In the genomic region with DNA sequence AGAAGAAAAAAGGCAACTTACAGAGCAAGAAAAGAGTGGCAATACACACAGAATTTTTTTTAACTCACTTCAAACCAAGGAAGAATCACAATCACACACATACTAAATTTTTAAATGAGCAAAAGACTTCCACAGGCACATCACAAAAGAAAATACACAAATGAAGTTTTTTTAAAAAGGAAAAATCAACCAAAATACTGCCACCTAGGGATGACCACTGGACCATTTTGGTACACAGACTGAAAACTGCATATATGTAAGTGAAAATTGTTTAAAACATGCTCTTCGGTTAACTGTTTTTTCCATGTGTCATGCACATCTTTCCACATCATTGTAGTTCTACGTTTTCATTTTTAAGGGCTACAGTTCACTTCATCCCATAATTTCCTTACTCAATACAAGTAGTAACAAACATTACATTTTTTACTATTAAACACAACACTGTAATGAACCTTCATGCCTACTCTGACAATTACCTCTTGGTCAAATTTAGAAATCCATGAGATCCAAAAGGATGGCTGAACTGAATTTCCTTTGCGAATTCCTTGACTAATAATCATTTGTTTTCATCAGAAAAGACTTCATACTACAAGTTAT, we compare ENCODE assay signal across 9 cellular contexts.
DNase-seq lines count a peak whose midpoint lies in the region; ATAC-seq, FAIRE-seq and TF ChIP-seq lines count a peak whose summit lies in the region.
"Had no signal": no experiment of that assay in that cellular context is flagged by ENCODE, and none has a peak within 500 bp of the region (broad histone marks: within the 10 kb centered on the region; RNA-seq: fewer than 3 reads in every experiment).

No MANE protein-coding gene starts in this region.

- no peaks in the 10 kb centered on the region for H3K36me3 ChIP-seq in Panc1 (ENCODE audit: control insufficient read depth, insufficient read depth, low read length)
- H3K36me3 ChIP-seq in ovary, result no peaks in the 10 kb centered on the region

- H3K9me3 ChIP-seq in A549, result peaks cover 8% of the 10 kb centered on the region; the same call in 1 of the 3 replicates
- H3K9me3 ChIP-seq in Panc1 (ENCODE audit: control insufficient read depth, insufficient read depth, low read depth, low read length), result no peaks in the 10 kb centered on the region; the same call in 1 of the 2 replicates
- no peaks in the 10 kb centered on the region for H3K9me3 ChIP-seq in ovary

- H3K4me3 ChIP-seq in A549, result no peak overlapping the region
- no peak overlapping the region for H3K4me3 ChIP-seq in Panc1 (ENCODE audit: low read depth in 2 of 2, low read length in 2 of 2)
- no peak overlapping the region for H3K4me3 ChIP-seq in fibroblast of mammary gland (ENCODE audit: control insufficient read depth, low read depth, low read length)
- no peak overlapping the region for H3K4me3 ChIP-seq in ovary
- H3K4me3 ChIP-seq: BLaER1 had no signal

- TF ChIP-seq POLR2A in A549 (IDR thresholded peaks at IDR 0.05; ENCODE audit: low read length), result no peak
- TF ChIP-seq POLR2A in ovary (IDR thresholded peaks at IDR 0.05), result no peak

- FAIRE-seq in A549 (lab: Jason Lieb, UNC), result peak; percentile 23

- ATAC-seq in A549 (no peak), Panc1 (no peak), GM21576 (IDR thresholded peaks at IDR 0.05; ENCODE audit: unreplicated experiment) (no peak)

- no peaks in the 10 kb centered on the region for H3K4me1 ChIP-seq in A549
- peaks cover 12% of the 10 kb centered on the region; the same call in 1 of the 2 replicates for H3K4me1 ChIP-seq in Panc1 (ENCODE audit: control insufficient read depth, insufficient read depth, low read length)
- no peaks in the 10 kb centered on the region for H3K4me1 ChIP-seq in ovary (ENCODE audit: insufficient read depth)
- H3K4me1 ChIP-seq: BLaER1 had no signal

- no TSS peak for BruUV-seq in Panc1 (replicated peaks; lab: Mats Ljungman, UMichigan)

- peak; percentile 63 for TF ChIP-seq CTCF in A549 (IDR thresholded peaks at IDR 0.05)
- peak; percentile 31; the same call in 1 of the 2 replicates for TF ChIP-seq CTCF in GM12874 (IDR thresholded peaks at IDR 0.05; ENCODE audit: insufficient read depth, low read depth, low read length)
- peak; percentile 61; the same call in 1 of the 2 replicates for TF ChIP-seq CTCF in Panc1 (IDR thresholded peaks at IDR 0.05)
- TF ChIP-seq CTCF in fibroblast of mammary gland (conservative IDR thresholded peaks at IDR 0.05; ENCODE audit: control insufficient read depth, insufficient read depth, low read depth, low read length), result peak; percentile 56
- TF ChIP-seq CTCF in ovary (IDR thresholded peaks at IDR 0.05), result no peak

- TF ChIP-seq EP300 in A549 (IDR thresholded peaks at IDR 0.05), result no peak
- TF ChIP-seq EP300 in ovary (IDR thresholded peaks at IDR 0.05), result no peak

- no peak overlapping the region for H3K4me2 ChIP-seq in A549
- H3K4me2 ChIP-seq: BLaER1 had no signal

- WGBS in A549 (ENCODE audit: missing lambda C conversion rate), result 61% methylated on average over 3 of the region's 3 CpGs
- 93 to 97% (median 95%) methylated on average over 3 of the region's 3 CpGs for WGBS in ovary, 3 donors

- TF ChIP-seq RAD21 in A549 (conservative IDR thresholded peaks at IDR 0.05 in 1 of 2, IDR thresholded peaks at IDR 0.05 in 1 of 2), result no peak

- H3K27ac ChIP-seq in A549 (no peak overlapping the region), Panc1 (ENCODE audit: low read length) (no peak overlapping the region; the same call in 1 of the 2 replicates), ovary (no peak overlapping the region)
- H3K27ac ChIP-seq: BLaER1 had no signal

- CTCF ChIA-PET in A549 (lab: Yijun Ruan, JAX), result no interaction called here
- CTCF ChIA-PET in Panc1 (lab: Charles Lee), result no interaction called here

- POLR2A ChIA-PET in A549 (lab: Yijun Ruan, JAX), result no interaction called here
- POLR2A ChIA-PET in Panc1 (lab: Charles Lee), result no interaction called here

- DNase-seq in A549 (ENCODE audit: low read depth in 1 of 2, low spot score in 1 of 2) (no peak), Panc1 (ENCODE audit: low read depth, low spot score) (no peak), fibroblast of mammary gland (ENCODE audit: low read depth) (peak; percentile 22), NCI-H1092 treated with DMSO at 0.1 percent for 48 hours (lab: John Stamatoyannopoulos, UW) (no peak), ovary (no peak), KG1 (lab: John Stamatoyannopoulos, UW) (no peak)

- in situ Hi-C loops in Panc1 (cut with HindIII; ENCODE audit: low pct_unique_long_range_greater_than_20kb, low sequenced_read_pairs), result loop anchor here (10.0 kb wide), 1 partner anchor 57 kb away; no protein-coding TSS in a partner anchor

- H3K27me3 ChIP-seq in Panc1 (ENCODE audit: control insufficient read depth, insufficient read depth, low read length) (no peaks in the 10 kb centered on the region), ovary (no peaks in the 10 kb centered on the region)
- H3K27me3 ChIP-seq: BLaER1 had no signal

- intact Hi-C loops in Panc1 (cut with micrococcal nuclease; ENCODE audit: unreplicated experiment) (loop anchor here (5.0 kb wide), 1 partner anchor 80 kb away; a partner anchor contains a TSS), ovary (cut with DNase I) (no loop called here)

TF ChIP-seq in A549, 52 proteins besides CTCF, POLR2A, EP300 and RAD21:
- TF ChIP-seq SREBF2 (IDR thresholded peaks at IDR 0.05) (no peak), ZFP36 (IDR thresholded peaks at IDR 0.05; ENCODE audit: borderline replicate concordance, partially characterized antibody) (no peak), HOXA7 (CRISPR knock-in tag; IDR thresholded peaks at IDR 0.05) (no peak)
- TF ChIP-seq, protein P1, sequence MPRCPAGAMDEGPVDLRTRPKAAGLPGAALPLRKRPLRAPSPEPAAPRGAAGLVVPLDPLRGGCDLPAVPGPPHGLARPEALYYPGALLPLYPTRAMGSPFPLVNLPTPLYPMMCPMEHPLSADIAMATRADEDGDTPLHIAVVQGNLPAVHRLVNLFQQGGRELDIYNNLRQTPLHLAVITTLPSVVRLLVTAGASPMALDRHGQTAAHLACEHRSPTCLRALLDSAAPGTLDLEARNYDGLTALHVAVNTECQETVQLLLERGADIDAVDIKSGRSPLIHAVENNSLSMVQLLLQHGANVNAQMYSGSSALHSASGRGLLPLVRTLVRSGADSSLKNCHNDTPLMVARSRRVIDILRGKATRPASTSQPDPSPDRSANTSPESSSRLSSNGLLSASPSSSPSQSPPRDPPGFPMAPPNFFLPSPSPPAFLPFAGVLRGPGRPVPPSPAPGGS (IDR thresholded peaks at IDR 0.05), result no peak
- TF ChIP-seq, protein P2, sequence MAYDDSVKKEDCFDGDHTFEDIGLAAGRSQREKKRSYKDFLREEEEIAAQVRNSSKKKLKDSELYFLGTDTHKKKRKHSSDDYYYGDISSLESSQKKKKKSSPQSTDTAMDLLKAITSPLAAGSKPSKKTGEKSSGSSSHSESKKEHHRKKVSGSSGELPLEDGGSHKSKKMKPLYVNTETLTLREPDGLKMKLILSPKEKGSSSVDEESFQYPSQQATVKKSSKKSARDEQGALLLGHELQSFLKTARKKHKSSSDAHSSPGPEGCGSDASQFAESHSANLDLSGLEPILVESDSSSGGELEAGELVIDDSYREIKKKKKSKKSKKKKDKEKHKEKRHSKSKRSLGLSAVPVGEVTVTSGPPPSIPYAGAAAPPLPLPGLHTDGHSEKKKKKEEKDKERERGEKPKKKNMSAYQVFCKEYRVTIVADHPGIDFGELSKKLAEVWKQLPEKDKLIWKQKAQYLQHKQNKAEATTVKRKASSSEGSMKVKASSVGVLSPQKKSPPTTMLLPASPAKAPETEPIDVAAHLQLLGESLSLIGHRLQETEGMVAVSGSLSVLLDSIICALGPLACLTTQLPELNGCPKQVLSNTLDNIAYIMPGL (CRISPR knock-in tag; IDR thresholded peaks at IDR 0.05; ENCODE audit: borderline replicate concordance), result no peak
- TF ChIP-seq, protein P3, sequence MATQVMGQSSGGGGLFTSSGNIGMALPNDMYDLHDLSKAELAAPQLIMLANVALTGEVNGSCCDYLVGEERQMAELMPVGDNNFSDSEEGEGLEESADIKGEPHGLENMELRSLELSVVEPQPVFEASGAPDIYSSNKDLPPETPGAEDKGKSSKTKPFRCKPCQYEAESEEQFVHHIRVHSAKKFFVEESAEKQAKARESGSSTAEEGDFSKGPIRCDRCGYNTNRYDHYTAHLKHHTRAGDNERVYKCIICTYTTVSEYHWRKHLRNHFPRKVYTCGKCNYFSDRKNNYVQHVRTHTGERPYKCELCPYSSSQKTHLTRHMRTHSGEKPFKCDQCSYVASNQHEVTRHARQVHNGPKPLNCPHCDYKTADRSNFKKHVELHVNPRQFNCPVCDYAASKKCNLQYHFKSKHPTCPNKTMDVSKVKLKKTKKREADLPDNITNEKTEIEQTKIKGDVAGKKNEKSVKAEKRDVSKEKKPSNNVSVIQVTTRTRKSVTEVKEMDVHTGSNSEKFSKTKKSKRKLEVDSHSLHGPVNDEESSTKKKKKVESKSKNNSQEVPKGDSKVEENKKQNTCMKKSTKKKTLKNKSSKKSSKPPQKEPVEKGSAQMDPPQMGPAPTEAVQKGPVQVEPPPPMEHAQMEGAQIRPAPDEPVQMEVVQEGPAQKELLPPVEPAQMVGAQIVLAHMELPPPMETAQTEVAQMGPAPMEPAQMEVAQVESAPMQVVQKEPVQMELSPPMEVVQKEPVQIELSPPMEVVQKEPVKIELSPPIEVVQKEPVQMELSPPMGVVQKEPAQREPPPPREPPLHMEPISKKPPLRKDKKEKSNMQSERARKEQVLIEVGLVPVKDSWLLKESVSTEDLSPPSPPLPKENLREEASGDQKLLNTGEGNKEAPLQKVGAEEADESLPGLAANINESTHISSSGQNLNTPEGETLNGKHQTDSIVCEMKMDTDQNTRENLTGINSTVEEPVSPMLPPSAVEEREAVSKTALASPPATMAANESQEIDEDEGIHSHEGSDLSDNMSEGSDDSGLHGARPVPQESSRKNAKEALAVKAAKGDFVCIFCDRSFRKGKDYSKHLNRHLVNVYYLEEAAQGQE (IDR thresholded peaks at IDR 0.05), result no peak

Comparison
In these comparisons a context has a peak if more than half of its experiments do, and no peak if none do; other contexts are left out.
1. CTCF ChIP-seq: peak in A549 (single experiment), GM12874 (single experiment), Panc1 (single experiment) and fibroblast of mammary gland (single experiment); none in ovary (0 of 3).